ENCODE assay signal across 9 cellular contexts in genomic region chr6:42961020-42961470, GRCh38. TPM values are rescaled to one million over a fixed set of nuclear protein-coding genes. Genes with fewer than 3 reads are reported as not detected.
DNase-seq lines count a peak whose midpoint lies in the region; ATAC-seq and TF ChIP-seq lines count a peak whose summit lies in the region.
"Had no signal": no experiment of that assay in that cellular context is flagged by ENCODE, and none has a peak within 500 bp of the region (broad histone marks: within the 10 kb centered on the region; RNA-seq: fewer than 3 reads in every experiment).

No MANE protein-coding gene starts in this region.

- no peak for TF ChIP-seq CTCF in A673 (conservative IDR thresholded peaks at IDR 0.05; ENCODE audit: low read depth, low read length)
- TF ChIP-seq CTCF in endodermal cell (conservative IDR thresholded peaks at IDR 0.05): no peak
- no peak for TF ChIP-seq CTCF in nephron progenitor cell (IDR thresholded peaks at IDR 0.05)

- H3K4me1 Mint-ChIP-seq in endodermal cell (peaks cover 6% of the 10 kb centered on the region), nephron progenitor cell (peaks cover 6% of the 10 kb centered on the region)

- no peaks in the 10 kb centered on the region for H3K27me3 ChIP-seq in A673 (replicated peaks; ENCODE audit: insufficient read depth, low read depth, low read length, poor library complexity)
- H3K27me3 ChIP-seq in HUES6 (ENCODE audit: control insufficient read depth, insufficient read depth, low read length): peaks cover 23% of the 10 kb centered on the region
- H3K27me3 ChIP-seq in endodermal cell (ENCODE audit: control insufficient read depth, insufficient read depth, low read length, poor library complexity, severe bottlenecking): peaks cover 28% of the 10 kb centered on the region

- H3K36me3 ChIP-seq in A673 (ENCODE audit: insufficient read depth, low read length, poor library complexity, severe bottlenecking) (peaks cover 12% of the 10 kb centered on the region), HUES6 (ENCODE audit: control insufficient read depth, insufficient read depth, low read length) (peaks cover 21% of the 10 kb centered on the region), endodermal cell (ENCODE audit: control insufficient read depth, insufficient read depth, low read length) (no peaks in the 10 kb centered on the region)

- H3K27ac Mint-ChIP-seq in endodermal cell (no peak overlapping the region), nephron progenitor cell (no peak overlapping the region)

- no TSS peak for BruUV-seq in A673 (replicated peaks; lab: Mats Ljungman, UMichigan)

- H3K27me3 Mint-ChIP-seq in endodermal cell (ENCODE audit: insufficient read depth) (peaks cover 33% of the 10 kb centered on the region), nephron progenitor cell (ENCODE audit: low read depth, poor library complexity) (peaks cover 55% of the 10 kb centered on the region)

- no peak overlapping the region for H3K27ac ChIP-seq in A673 (ENCODE audit: low read depth, low read length, poor library complexity, severe bottlenecking)
- H3K27ac ChIP-seq in HUES6 (ENCODE audit: low read depth, low read length): no peak overlapping the region
- no peak overlapping the region for H3K27ac ChIP-seq in endodermal cell (ENCODE audit: low read depth, low read length)

- H3K9me3 ChIP-seq in A673 (ENCODE audit: low read depth, low read length, poor library complexity, severe bottlenecking) (no peaks in the 10 kb centered on the region), HUES6 (ENCODE audit: control insufficient read depth, insufficient read depth, low read depth, low read length) (no peaks in the 10 kb centered on the region), endodermal cell (ENCODE audit: control insufficient read depth, low read length) (no peaks in the 10 kb centered on the region)

- no peak for ATAC-seq in HG03139 (IDR thresholded peaks at IDR 0.05; ENCODE audit: unreplicated experiment)

- H3K9ac ChIP-seq in HUES6 (ENCODE audit: low read length): peak overlapping the region; percentile 60
- no peak overlapping the region for H3K9ac ChIP-seq in endodermal cell (ENCODE audit: extremely low read depth, low read length, poor library complexity, severe bottlenecking)

- POLR2A ChIA-PET in A673 (lab: Charles Lee; ENCODE audit: low non-redundant PET): no interaction called here

- 41 to 61% methylated on average over 7 to 15 of the region's 15 CpGs for WGBS in endodermal cell (ENCODE audit: insufficient coverage in 1 of 2, insufficient read length in 1 of 2), 2 experiments

- H3K4me1 ChIP-seq in A673 (ENCODE audit: insufficient read depth, low read length, poor library complexity, severe bottlenecking) (no peaks in the 10 kb centered on the region), HUES6 (ENCODE audit: control insufficient read depth, insufficient read depth, low read length) (peaks cover 6% of the 10 kb centered on the region; the same call in 1 of the 2 replicates), endodermal cell (ENCODE audit: control insufficient read depth, insufficient read depth, low read length) (no peaks in the 10 kb centered on the region)

- DNase-seq in A673 (ENCODE audit: low spot score): no peak
- no peak for DNase-seq in endodermal cell
- no peak for DNase-seq in nephron progenitor cell
- DNase-seq in NCI-H510A (lab: John Stamatoyannopoulos, UW): no peak
- no peak for DNase-seq in SK-N-DZ (ENCODE audit: low spot score)
- no peak for DNase-seq in GM19240 (ENCODE audit: insufficient read length, low spot score)
- DNase-seq: NCI-H524 treated with DMSO at 0.1 percent for 48 hours had no signal

- H3K36me3 Mint-ChIP-seq in endodermal cell (ENCODE audit: low read depth) (peaks cover 20% of the 10 kb centered on the region), nephron progenitor cell (ENCODE audit: low read depth) (peaks cover 22% of the 10 kb centered on the region)

- CTCF ChIA-PET in A673 (lab: Charles Lee): interaction anchor here (0.8 kb wide), 1 partner anchor 182 kb away, joined by 3 read pairs; no protein-coding TSS in a partner anchor

- intact Hi-C loops in A673 (cut with micrococcal nuclease; ENCODE audit: unreplicated experiment): no loop called here

- H3K9me3 Mint-ChIP-seq in endodermal cell (no peaks in the 10 kb centered on the region), nephron progenitor cell (peaks cover 3% of the 10 kb centered on the region)

- H3K4me3 Mint-ChIP-seq in endodermal cell: peak overlapping the region; percentile 66
- H3K4me3 Mint-ChIP-seq in nephron progenitor cell: peak overlapping the region; percentile 82

- H3K4me3 ChIP-seq in A673 (ENCODE audit: low read depth, low read length, poor library complexity, severe bottlenecking) (peak overlapping the region; percentile 34), HUES6 (ENCODE audit: low read depth, low read length) (peak overlapping the region; percentile 70), endodermal cell (ENCODE audit: low read length) (peak overlapping the region; percentile 83)

RNA-seq across cellular contexts. Expression of gene GNMT, which starts 0.5 kb away (rescaled TPM):
- total RNA-seq in A673 (2021) (1.2 and 1.8 TPM in 2 replicates), endodermal cell (under 1 TPM; 0.75 to 0.84 TPM)
- polyA plus RNA-seq in endodermal cell (2013, experiment 1 of 2): 1.1 TPM
- 1.1 TPM for polyA plus RNA-seq in endodermal cell (2013, experiment 2 of 2)
- 0.15 and 0.18 TPM in 2 replicates for polyA plus RNA-seq in SK-N-DZ (2014; cell fraction: cytosol; rRNA removed)
- 0.54 TPM in 1 of 2 replicates, not detected in the other for polyA plus RNA-seq in SK-N-DZ (2014; cell fraction: nucleus; rRNA removed)

RNA-seq across cellular contexts. Expression of gene PEX6, which starts 17.9 kb away (rescaled TPM):
- 25.9 and 26.1 TPM in 2 replicates for total RNA-seq in A673 (2021)
- 10 to 100 TPM; 17.2 to 21.4 TPM for total RNA-seq in endodermal cell
- polyA plus RNA-seq in endodermal cell (2013, experiment 1 of 2): 8.5 TPM
- 7.7 TPM for polyA plus RNA-seq in endodermal cell (2013, experiment 2 of 2)
- 21.6 and 23.1 TPM in 2 replicates for polyA plus RNA-seq in SK-N-DZ (2014; cell fraction: cytosol; rRNA removed)
- polyA plus RNA-seq in SK-N-DZ (2014; cell fraction: nucleus; rRNA removed): 67.8 and 85.1 TPM in 2 replicates

RNA-seq across cellular contexts. Expression of gene PPP2R5D, which starts 23.3 kb away (rescaled TPM):
- total RNA-seq in A673 (2021) (73.6 and 77.1 TPM in 2 replicates), endodermal cell (10 to 100 TPM; 57.5 to 59.1 TPM)
- 62.5 TPM for polyA plus RNA-seq in endodermal cell (2013, experiment 1 of 2)
- 65.9 TPM for polyA plus RNA-seq in endodermal cell (2013, experiment 2 of 2)
- 59.3 and 63.1 TPM in 2 replicates for polyA plus RNA-seq in SK-N-DZ (2014; cell fraction: cytosol; rRNA removed)
- 55.9 and 80.5 TPM in 2 replicates for polyA plus RNA-seq in SK-N-DZ (2014; cell fraction: nucleus; rRNA removed)

RNA-seq across cellular contexts. Expression of gene CNPY3, which starts 31.8 kb away (rescaled TPM):
- total RNA-seq in A673 (2021) (34.5 and 37.7 TPM in 2 replicates), endodermal cell (10 to 100 TPM; 72.7 to 73.6 TPM)
- polyA plus RNA-seq in endodermal cell (2013, experiment 1 of 2): 57.4 TPM
- polyA plus RNA-seq in endodermal cell (2013, experiment 2 of 2): 50.6 TPM
- polyA plus RNA-seq in SK-N-DZ (2014; cell fraction: cytosol; rRNA removed): 84.3 and 90.7 TPM in 2 replicates
- polyA plus RNA-seq in SK-N-DZ (2014; cell fraction: nucleus; rRNA removed): 37.7 and 51.1 TPM in 2 replicates

RNA-seq across cellular contexts. Expression of gene PTCRA, which starts 45.2 kb away (rescaled TPM):
- total RNA-seq in A673 (2021) (not detected in 2 replicates), endodermal cell (not detected)
- polyA plus RNA-seq in endodermal cell (2013, experiment 1 of 2): not detected
- polyA plus RNA-seq in endodermal cell (2013, experiment 2 of 2): not detected
- not detected in 2 replicates for polyA plus RNA-seq in SK-N-DZ (2014; cell fraction: cytosol; rRNA removed)
- polyA plus RNA-seq in SK-N-DZ (2014; cell fraction: nucleus; rRNA removed): not detected in 2 replicates
